In genomic region chr6:148513145-148514071, GRCh38 we compare ENCODE assay signal across 11 cellular contexts.
DNase-seq lines count a peak whose midpoint lies in the region; TF ChIP-seq lines count a peak whose summit lies in the region.
"Had no signal": no experiment of that assay in that cellular context is flagged by ENCODE, and none has a peak within 500 bp of the region (broad histone marks: within the 10 kb centered on the region; RNA-seq: fewer than 3 reads in every experiment).

No MANE protein-coding gene starts in this region.

- H3K4me3 ChIP-seq in H7 (ENCODE audit: insufficient read depth, low read depth, low read length) (no peak overlapping the region), coronary artery (peak overlapping the region; percentile 64), spleen (peak overlapping the region in 1 of 8 donors; percentile 2)
- H3K4me3 ChIP-seq: cardiac muscle cell had no signal

- H3K36me3 Mint-ChIP-seq in activated naive CD4-positive, alpha-beta T cell treated with anti-CD3 and anti-CD28 coated beads, Interleukin-2, amount 10 ng/mL, durations not matched to agents 7 days and 5 days, result no peaks in the 10 kb centered on the region
- H3K36me3 Mint-ChIP-seq: activated CD4-positive, alpha-beta memory T cell treated with anti-CD3 and anti-CD28 coated beads for 36 hours had no signal

- no peaks in the 10 kb centered on the region for H3K9me3 ChIP-seq in spleen

- intact Hi-C loops in spleen (cut with DNase I; ENCODE audit: low total_unique reads), result no loop called here

- no peak overlapping the region for H3K4me3 Mint-ChIP-seq in activated naive CD4-positive, alpha-beta T cell treated with anti-CD3 and anti-CD28 coated beads, Interleukin-2, amount 10 ng/mL, durations not matched to agents 7 days and 5 days
- H3K4me3 Mint-ChIP-seq: activated CD4-positive, alpha-beta memory T cell treated with anti-CD3 and anti-CD28 coated beads for 36 hours had no signal

- H3K4me1 ChIP-seq in spleen, result peaks cover 0 to 28% (median 17%) of the 10 kb centered on the region in 6 donors

- H3K27ac ChIP-seq in coronary artery (peak overlapping the region; percentile 95 to 98), spleen (peak overlapping the region in 7 of 8 donors; percentile 52 to 76 (median 61))
- H3K27ac ChIP-seq: cardiac muscle cell had no signal

- DNase-seq in H7, result peak; percentile 67
- DNase-seq in coronary artery (ENCODE audit: low spot score), result no peak
- peak; percentile 76 for DNase-seq in left kidney (ENCODE audit: low read depth, low spot score)
- DNase-seq in spleen, result no peak
- no peak for DNase-seq in stimulated activated CD4-positive, alpha-beta T cell treated with anti-CD3 and anti-CD28 coated beads, Interleukin-4, amount 100 ng/mL, for 4 hours
- no peak for DNase-seq in activated naive CD4-positive, alpha-beta T cell treated with anti-CD3 and anti-CD28 coated beads, Interleukin-2, amount 10 ng/mL, durations not matched to agents 7 days and 5 days
- no peak for DNase-seq in activated effector memory CD4-positive, alpha-beta T cell treated with Interleukin-2 at 50 U/mL for 16 hours
- DNase-seq in mesenteric fat pad (ENCODE audit: low spot score), result no peak
- DNase-seq: activated CD4-positive, alpha-beta memory T cell treated with anti-CD3 and anti-CD28 coated beads for 36 hours; NCI-H1092 had no signal

- no peaks in the 10 kb centered on the region for H3K9me3 Mint-ChIP-seq in activated naive CD4-positive, alpha-beta T cell treated with anti-CD3 and anti-CD28 coated beads, Interleukin-2, amount 10 ng/mL, durations not matched to agents 7 days and 5 days
- H3K9me3 Mint-ChIP-seq: activated CD4-positive, alpha-beta memory T cell treated with anti-CD3 and anti-CD28 coated beads for 36 hours had no signal

- CTCF ChIA-PET in activated naive CD4-positive, alpha-beta T cell treated with anti-CD3 and anti-CD28 coated beads, Interleukin-2, amount 10 ng/mL, durations not matched to agents 7 days and 5 days (lab: Charles Lee), result no interaction called here

- H3K27me3 ChIP-seq in H7 (ENCODE audit: control insufficient read depth, insufficient read depth, low read length) (no peaks in the 10 kb centered on the region), spleen (replicated peaks in 1 of 7) (no peaks in the 10 kb centered on the region)
- H3K27me3 ChIP-seq: cardiac muscle cell had no signal

- H3K36me3 ChIP-seq in H7 (replicated peaks; ENCODE audit: control insufficient read depth, insufficient read depth, low read length) (peaks cover 1% of the 10 kb centered on the region; the same call in 1 of the 2 replicates), spleen (peaks cover 0 to 10% (median 0%) of the 10 kb centered on the region in 6 donors)
- H3K36me3 ChIP-seq: cardiac muscle cell had no signal

- WGBS in spleen, 5 donors, result 76 to 85% (median 82%) methylated on average over 14 of the region's 14 CpGs

- TF ChIP-seq POLR2A in spleen (IDR thresholded peaks at IDR 0.05), result no peak

- H3K27ac Mint-ChIP-seq in activated naive CD4-positive, alpha-beta T cell treated with anti-CD3 and anti-CD28 coated beads, Interleukin-2, amount 10 ng/mL, durations not matched to agents 7 days and 5 days, result no peak overlapping the region
- H3K27ac Mint-ChIP-seq: activated CD4-positive, alpha-beta memory T cell treated with anti-CD3 and anti-CD28 coated beads for 36 hours had no signal

- H3K27me3 Mint-ChIP-seq in activated naive CD4-positive, alpha-beta T cell treated with anti-CD3 and anti-CD28 coated beads, Interleukin-2, amount 10 ng/mL, durations not matched to agents 7 days and 5 days, result peaks cover 20% of the 10 kb centered on the region

- no peaks in the 10 kb centered on the region for H3K4me1 Mint-ChIP-seq in activated naive CD4-positive, alpha-beta T cell treated with anti-CD3 and anti-CD28 coated beads, Interleukin-2, amount 10 ng/mL, durations not matched to agents 7 days and 5 days

- TF ChIP-seq CTCF in coronary artery (IDR thresholded peaks at IDR 0.05) (no peak), spleen (IDR thresholded peaks at IDR 0.05 in 8 of 11, conservative IDR thresholded peaks at IDR 0.05 in 3 of 11) (no peak)

Comparison
In these comparisons a context has a peak if more than half of its experiments do, and no peak if none do; other contexts are left out.
1. DNase-seq: peak in H7 (single experiment) and left kidney (single experiment); none in coronary artery (single experiment), spleen (single experiment), stimulated activated CD4-positive, alpha-beta T cell treated with anti-CD3 and anti-CD28 coated beads, Interleukin-4, amount 100 ng/mL, for 4 hours (0 of 2), activated naive CD4-positive, alpha-beta T cell treated with anti-CD3 and anti-CD28 coated beads, Interleukin-2, amount 10 ng/mL, durations not matched to agents 7 days and 5 days (single experiment), activated effector memory CD4-positive, alpha-beta T cell treated with Interleukin-2 at 50 U/mL for 16 hours (single experiment) and mesenteric fat pad (single experiment).